1 cellular context compared by ENCODE assay signal in genomic region chr19:12886943-12887747, GRCh38.
TF ChIP-seq lines count a peak whose summit lies in the region.

Gene KLF1 (minus strand): TSS chr19:12887201. CDS start chr19:12887140, 61 bp downstream.

TF ChIP-seq in GM23338, 12 proteins besides CTCF, POLR2A, EP300 and RAD21 (continued from another document):
- TF ChIP-seq ZNF114 (CRISPR knock-in tag; IDR thresholded peaks at IDR 0.05) (no peak), ETS1 (IDR thresholded peaks at IDR 0.05) (no peak), EZH2phosphoT487 (IDR thresholded peaks at IDR 0.05; ENCODE audit: unreplicated experiment) (no peak), JUNB (IDR thresholded peaks at IDR 0.05; ENCODE audit: unreplicated experiment) (no peak)
TF ChIP-seq in GM23338: peak in this region for 0.
